Comparison of ENCODE assay signal across 8 cellular contexts in genomic region chr1:24966724-24967346, GRCh38.
DNase-seq lines count a peak whose midpoint lies in the region; ATAC-seq lines count a peak whose summit lies in the region.

No MANE protein-coding gene starts in this region.

- peak; percentile 33 for ATAC-seq in GM21447 (IDR thresholded peaks at IDR 0.05; ENCODE audit: unreplicated experiment)
- no peak for ATAC-seq in GM18909 (IDR thresholded peaks at IDR 0.05; ENCODE audit: poor library complexity, unreplicated experiment)
- ATAC-seq in HG03025 (IDR thresholded peaks at IDR 0.05; ENCODE audit: low FRiP score, unreplicated experiment) = no peak

- DNase-seq in T-helper 9 cell (peak; percentile 34), NCI-H1436 (lab: John Stamatoyannopoulos, UW) (no peak), pons (ENCODE audit: low spot score) (no peak)
- peak; percentile 37 for DNase-seq in central memory CD4-positive, alpha-beta T cell
- peak in 2 of 3 experiments; percentile 30 to 43 for DNase-seq in stimulated activated CD4-positive, alpha-beta T cell treated with anti-CD3 and anti-CD28 coated beads, TNF-alpha, amount 100 ng/mL, for 4 hours (ENCODE audit: low read depth in 3 of 3)

Comparison
In these comparisons a context has a peak if more than half of its experiments do, and no peak if none do; other contexts are left out.
1. DNase-seq: peak in T-helper 9 cell (single experiment), central memory CD4-positive, alpha-beta T cell (single experiment) and stimulated activated CD4-positive, alpha-beta T cell treated with anti-CD3 and anti-CD28 coated beads, TNF-alpha, amount 100 ng/mL, for 4 hours (2 of 3); none in NCI-H1436 (single experiment) and pons (single experiment).